In the genomic region with DNA sequence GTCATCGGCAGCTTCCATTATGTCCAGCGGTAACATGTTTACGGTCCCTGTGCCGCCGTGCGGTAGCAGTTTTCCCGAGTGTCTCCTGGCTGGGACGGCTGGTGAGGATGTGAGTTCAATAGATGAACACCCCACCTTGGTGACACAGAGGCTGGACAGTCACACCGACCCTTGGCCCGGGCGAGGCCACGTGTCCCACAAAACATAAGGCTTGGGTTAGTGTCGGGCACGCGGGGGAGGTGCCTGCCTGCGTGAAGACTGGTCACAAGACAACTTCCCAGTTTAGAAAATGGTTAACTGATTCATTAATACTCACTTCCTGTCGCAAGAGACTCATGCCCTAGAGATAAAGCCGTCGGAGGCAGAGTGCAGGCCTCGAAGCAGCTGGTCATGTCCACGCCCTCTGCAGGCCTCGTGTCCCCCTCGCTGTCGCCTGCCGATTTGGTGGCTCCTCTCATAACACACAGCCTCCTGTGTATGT, we compare ENCODE assay signal across 8 cellular contexts. TPM values are rescaled to one million over a fixed set of nuclear protein-coding genes. Genes with fewer than 3 reads are reported as not detected.
DNase-seq lines count a peak whose midpoint lies in the region; ATAC-seq and TF ChIP-seq lines count a peak whose summit lies in the region.

No MANE protein-coding gene starts in this region.

- peak; percentile 51 for ATAC-seq in HG02840 (IDR thresholded peaks at IDR 0.05; ENCODE audit: low FRiP score, unreplicated experiment)
- no peak for ATAC-seq in HG03432 (IDR thresholded peaks at IDR 0.05; ENCODE audit: unreplicated experiment)

- peaks cover 40% of the 10 kb centered on the region for H3K36me3 ChIP-seq in CD8-positive, alpha-beta memory T cell (ENCODE audit: insufficient read depth, low read length)
- no peaks in the 10 kb centered on the region for H3K36me3 ChIP-seq in cardiac muscle cell

- POLR2A ChIA-PET in CD8-positive, alpha-beta memory T cell (lab: Charles Lee): no interaction called here

- peak overlapping the region in 4 of 7 donors; percentile 5 to 59 (median 28) for H3K4me3 Mint-ChIP-seq in CD8-positive, alpha-beta memory T cell

- peaks cover 0 to 6% of the 10 kb centered on the region in 2 donors for H3K27me3 Mint-ChIP-seq in CD8-positive, alpha-beta memory T cell

- H3K27me3 ChIP-seq in CD8-positive, alpha-beta memory T cell (ENCODE audit: insufficient read depth, low read length, poor library complexity, severe bottlenecking): no peaks in the 10 kb centered on the region
- no peaks in the 10 kb centered on the region for H3K27me3 ChIP-seq in cardiac muscle cell

- H3K4me1 Mint-ChIP-seq in CD8-positive, alpha-beta memory T cell: peaks cover 60 to 76% (median 68%) of the 10 kb centered on the region in 3 donors

- H3K27ac Mint-ChIP-seq in CD8-positive, alpha-beta memory T cell: peak overlapping the region in 7 of 8 donors; percentile 52 to 95 (median 72)

- H3K36me3 Mint-ChIP-seq in CD8-positive, alpha-beta memory T cell: peaks cover 0 to 62% (median 13%) of the 10 kb centered on the region in 3 donors

- H3K4me3 ChIP-seq in CD8-positive, alpha-beta memory T cell (ENCODE audit: low read length): no peak overlapping the region
- H3K4me3 ChIP-seq in cardiac muscle cell (no peak overlapping the region), skin epidermis (no peak overlapping the region)

- H3K4me1 ChIP-seq in CD8-positive, alpha-beta memory T cell (ENCODE audit: insufficient read depth, low read length): peaks cover 73% of the 10 kb centered on the region
- H3K4me1 ChIP-seq in cardiac muscle cell (ENCODE audit: low read depth): peaks cover 37% of the 10 kb centered on the region

- no peak overlapping the region for H3K27ac ChIP-seq in CD8-positive, alpha-beta memory T cell (ENCODE audit: low read depth, low read length)
- peak overlapping the region; percentile 52 for H3K27ac ChIP-seq in cardiac muscle cell
- peak overlapping the region in 12 of 21 experiments; percentile 0 to 78 (median 46) for H3K27ac ChIP-seq in skin epidermis

- H3K9me3 Mint-ChIP-seq in CD8-positive, alpha-beta memory T cell: no peaks in the 10 kb centered on the region

- CTCF ChIA-PET in CD8-positive, alpha-beta memory T cell (lab: Charles Lee): interaction anchor here (1.0 to 6.4 kb wide), 3 partner anchors 12 to 112 kb away, joined by 3 to 60 read pairs (median 3); no protein-coding TSS in a partner anchor

- peak in 1 of 5 donors; percentile 46 for DNase-seq in CD8-positive, alpha-beta memory T cell
- peak; percentile 45 to 55 for DNase-seq in activated CD4-positive, alpha-beta T cell treated with anti-CD3 and anti-CD28 coated beads, Interleukin-2, amount 50 U/mL, for 48 hours
- DNase-seq in cardiac muscle cell (ENCODE audit: low read depth in 1 of 2, low spot score in 1 of 2) (peak in 1 of 2 donors; percentile 72), NCI-H1092 (lab: John Stamatoyannopoulos, UW) (no peak), NCI-H748 (lab: John Stamatoyannopoulos, UW; ENCODE audit: unreplicated experiment) (no peak)

- TF ChIP-seq CTCF in cardiac muscle cell (IDR thresholded peaks at IDR 0.05; ENCODE audit: low read depth, low read length): peak; percentile 22

- no peaks in the 10 kb centered on the region for H3K9me3 ChIP-seq in CD8-positive, alpha-beta memory T cell (ENCODE audit: low read length)
- no peaks in the 10 kb centered on the region for H3K9me3 ChIP-seq in cardiac muscle cell (ENCODE audit: low read depth)

RNA-seq across cellular contexts. Expression of a gene that starts 17.2 kb away (rescaled TPM):
- total RNA-seq in CD8-positive, alpha-beta memory T cell: 10 to 100 TPM; 26.4 to 27.1 TPM
- 123 TPM for polyA plus RNA-seq in CD8-positive, alpha-beta memory T cell
- total RNA-seq in cardiac muscle cell: 18.1 and 26.0 TPM in 2 replicates
- polyA plus RNA-seq in cardiac muscle cell: 14.0 and 21.4 TPM in 2 replicates

Comparison
In these comparisons a context has a peak if more than half of its experiments do, and no peak if none do; other contexts are left out.
1. DNase-seq: peak in activated CD4-positive, alpha-beta T cell treated with anti-CD3 and anti-CD28 coated beads, Interleukin-2, amount 50 U/mL, for 48 hours (2 of 2); none in NCI-H1092 (single experiment) and NCI-H748 (single experiment).